Comparison of ENCODE assay signal across 8 cellular contexts in the genomic region with DNA sequence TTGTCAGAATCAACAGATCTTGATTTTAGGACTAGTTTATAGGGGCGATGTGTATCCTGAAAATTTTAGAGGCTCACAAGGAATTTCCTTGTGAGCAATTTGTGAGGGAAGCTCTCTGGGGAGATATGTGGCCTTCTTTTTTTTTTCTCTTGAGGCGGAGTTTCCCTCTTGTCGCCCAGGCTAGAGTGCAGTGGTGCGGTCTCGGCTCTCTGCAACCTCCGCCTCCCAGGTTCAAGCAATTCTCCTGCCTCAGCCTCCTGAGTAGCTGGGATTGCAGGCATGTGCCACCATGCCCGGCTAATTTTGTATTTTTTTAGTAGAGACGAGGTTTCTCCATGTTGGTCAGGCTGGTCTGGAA. TPM values are rescaled to one million over a fixed set of nuclear protein-coding genes. Genes with fewer than 3 reads are reported as not detected.
A peak's percentile ranks its signal among the peaks of the same experiment; 100 is the strongest.
DNase-seq lines count a peak whose midpoint lies in the region; ATAC-seq and TF ChIP-seq lines count a peak whose summit lies in the region.
"Not testable (repeated sequence)": the region's sequence is repeated elsewhere in the genome, so short reads cannot be mapped to it uniquely, and the experiment has no call there.

No MANE protein-coding gene starts in this region.

- not testable (repeated sequence) for H3K9me3 ChIP-seq in BLaER1; HAP-1; OCI-LY3 (ENCODE audit: insufficient read depth, low read length); esophagus muscularis mucosa; naive thymus-derived CD4-positive, alpha-beta T cell (ENCODE audit: control insufficient read depth in 2 of 3, low read length in 3 of 3)

- H3K9ac ChIP-seq in BLaER1, result peak overlapping the region; percentile 98; the same call in 1 of the 2 replicates
- H3K9ac ChIP-seq in OCI-LY3 (ENCODE audit: low read length), result not testable (repeated sequence)

- TF ChIP-seq CTCF in OCI-LY3 (IDR thresholded peaks at IDR 0.05; ENCODE audit: low read depth, low read length); esophagus muscularis mucosa (IDR thresholded peaks at IDR 0.05): not testable (repeated sequence)

- H3K4me3 Mint-ChIP-seq in activated CD4-positive, alpha-beta T cell treated with anti-CD3 and anti-CD28 coated beads, Interleukin-2, amount 10 ng/mL, durations not matched to agents 24 days and 14 days, result peak overlapping the region; percentile 97
- H3K4me3 Mint-ChIP-seq in activated naive CD8-positive, alpha-beta T cell treated with anti-CD3 and anti-CD28 coated beads, Interleukin-2, amount 50 U/mL, for 24 hours, result peak overlapping the region; percentile 96
- peak overlapping the region; percentile 58 to 98 (median 96) for H3K4me3 Mint-ChIP-seq in naive thymus-derived CD4-positive, alpha-beta T cell
- peak overlapping the region; percentile 98 for H3K4me3 Mint-ChIP-seq in stimulated activated naive B cell treated with anti-CD40 and anti-IgM and Interleukin-4, amounts not matched to agents 10 μg/mL and 1 μg/mL and 100 μg/mL, for 72 hours

- H3K4me3 ChIP-seq in BLaER1, result peak overlapping the region; percentile 85
- peak overlapping the region; percentile 66 for H3K4me3 ChIP-seq in HAP-1
- peak overlapping the region; percentile 93 for H3K4me3 ChIP-seq in OCI-LY3 (ENCODE audit: low read length)
- H3K4me3 ChIP-seq in esophagus muscularis mucosa, result peak overlapping the region in 3 of 4 donors; percentile 75 to 91 (median 88)
- H3K4me3 ChIP-seq in naive thymus-derived CD4-positive, alpha-beta T cell (ENCODE audit: low read length), result not testable (repeated sequence)

- 0 out of 2 replicates have a peak, but pooled peaks cover 19% of the 10 kb centered on the region for H4K20me1 ChIP-seq in BLaER1
- H4K20me1 ChIP-seq in OCI-LY3 (ENCODE audit: insufficient read depth, low read length), result not testable (repeated sequence)

- not testable (repeated sequence) for TF ChIP-seq EP300 in esophagus muscularis mucosa (IDR thresholded peaks at IDR 0.05)

- CTCF ChIA-PET in naive thymus-derived CD4-positive, alpha-beta T cell (lab: Charles Lee), result interaction anchor here (0.6 to 1.4 kb wide), 4 partner anchors 9 to 752 kb away, joined by 3 to 4 read pairs (median 3); no protein-coding TSS in a partner anchor

- not testable (repeated sequence) for TF ChIP-seq POLR2A in esophagus muscularis mucosa (IDR thresholded peaks at IDR 0.05; ENCODE audit: low read depth)

- not testable (repeated sequence) for H3K27ac Mint-ChIP-seq in activated CD4-positive, alpha-beta T cell treated with anti-CD3 and anti-CD28 coated beads, Interleukin-2, amount 10 ng/mL, durations not matched to agents 24 days and 14 days
- peak overlapping the region; percentile 95 for H3K27ac Mint-ChIP-seq in activated naive CD8-positive, alpha-beta T cell treated with anti-CD3 and anti-CD28 coated beads, Interleukin-2, amount 50 U/mL, for 24 hours
- peak overlapping the region in 5 of 9 donors; percentile 5 to 99 (median 94) for H3K27ac Mint-ChIP-seq in naive thymus-derived CD4-positive, alpha-beta T cell
- H3K27ac Mint-ChIP-seq in stimulated activated naive B cell treated with anti-CD40 and anti-IgM and Interleukin-4, amounts not matched to agents 10 μg/mL and 1 μg/mL and 100 μg/mL, for 72 hours, result peak overlapping the region; percentile 62

- POLR2A ChIA-PET in naive thymus-derived CD4-positive, alpha-beta T cell (lab: Charles Lee), result interaction anchor here (0.6 to 2.3 kb wide), 4 partner anchors 11 to 54 kb away, joined by 3 to 14 read pairs (median 8); partner anchors contain the start of genes GGA3, MRPS7 and SUMO2

- H3K27ac ChIP-seq in BLaER1; OCI-LY3 (ENCODE audit: low read length); esophagus muscularis mucosa (replicated peaks in 1 of 4): not testable (repeated sequence)
- peak overlapping the region; percentile 21 for H3K27ac ChIP-seq in naive thymus-derived CD4-positive, alpha-beta T cell (ENCODE audit: low read depth, low read length)

- not testable (repeated sequence) for H3K4me1 Mint-ChIP-seq in activated CD4-positive, alpha-beta T cell treated with anti-CD3 and anti-CD28 coated beads, Interleukin-2, amount 10 ng/mL, durations not matched to agents 24 days and 14 days
- H3K4me1 Mint-ChIP-seq in activated naive CD8-positive, alpha-beta T cell treated with anti-CD3 and anti-CD28 coated beads, Interleukin-2, amount 50 U/mL, for 24 hours, result peaks cover 27% of the 10 kb centered on the region
- peaks cover 10 to 41% (median 20%) of the 10 kb centered on the region in 7 donors for H3K4me1 Mint-ChIP-seq in naive thymus-derived CD4-positive, alpha-beta T cell
- H3K4me1 Mint-ChIP-seq in stimulated activated naive B cell treated with anti-CD40 and anti-IgM and Interleukin-4, amounts not matched to agents 10 μg/mL and 1 μg/mL and 100 μg/mL, for 72 hours, result peaks cover 10 to 22% of the 10 kb centered on the region in 2 donors

- H3K36me3 ChIP-seq in BLaER1 (peaks cover 43% of the 10 kb centered on the region), HAP-1 (replicated peaks) (peaks cover 29% of the 10 kb centered on the region), OCI-LY3 (replicated peaks; ENCODE audit: low read depth, low read length) (peaks cover 22% of the 10 kb centered on the region), esophagus muscularis mucosa (peaks cover 21 to 37% (median 29%) of the 10 kb centered on the region in 4 donors)
- H3K36me3 ChIP-seq in naive thymus-derived CD4-positive, alpha-beta T cell (ENCODE audit: control insufficient read depth in 2 of 3, insufficient read depth in 3 of 3, low read length in 3 of 3), result peaks cover 1 to 44% (median 4%) of the 10 kb centered on the region in 3 experiments

- not testable (repeated sequence) for H2AFZ ChIP-seq in OCI-LY3 (ENCODE audit: low read depth, low read length)

- peaks cover 58% of the 10 kb centered on the region for H3K79me2 ChIP-seq in OCI-LY3 (ENCODE audit: low read length)

- not testable (repeated sequence) for H3K27me3 Mint-ChIP-seq in activated CD4-positive, alpha-beta T cell treated with anti-CD3 and anti-CD28 coated beads, Interleukin-2, amount 10 ng/mL, durations not matched to agents 24 days and 14 days; activated naive CD8-positive, alpha-beta T cell treated with anti-CD3 and anti-CD28 coated beads, Interleukin-2, amount 50 U/mL, for 24 hours; naive thymus-derived CD4-positive, alpha-beta T cell; stimulated activated naive B cell treated with anti-CD40 and anti-IgM and Interleukin-4, amounts not matched to agents 10 μg/mL and 1 μg/mL and 100 μg/mL, for 72 hours

- in situ Hi-C loops in HAP-1 (cut with MboI; ENCODE audit: low sequenced_read_pairs), result not testable (repeated sequence)

- ATAC-seq in activated naive CD8-positive, alpha-beta T cell treated with anti-CD3 and anti-CD28 coated beads, Interleukin-2, amount 50 U/mL, for 24 hours; naive thymus-derived CD4-positive, alpha-beta T cell; stimulated activated naive B cell treated with anti-CD40 and anti-IgM and Interleukin-4, amounts not matched to agents 10 μg/mL and 1 μg/mL and 100 μg/mL, for 72 hours (replicated peaks): not testable (repeated sequence)

- intact Hi-C loops in activated CD4-positive, alpha-beta T cell treated with anti-CD3 and anti-CD28 coated beads, Interleukin-2, amount 10 ng/mL, durations not matched to agents 24 days and 14 days (cut with micrococcal nuclease), result loop anchor here (5.0 kb wide), 1 partner anchor 140 kb away; no protein-coding TSS in a partner anchor
- intact Hi-C loops in esophagus muscularis mucosa (cut with DNase I); naive thymus-derived CD4-positive, alpha-beta T cell (cut with micrococcal nuclease): not testable (repeated sequence)

- not testable (repeated sequence) for DNase-seq in HAP-1 (ENCODE audit: low spot score in 2 of 2); activated CD4-positive, alpha-beta T cell treated with anti-CD3 and anti-CD28 coated beads, Interleukin-2, amount 10 ng/mL, durations not matched to agents 24 days and 14 days; activated naive CD8-positive, alpha-beta T cell treated with anti-CD3 and anti-CD28 coated beads, Interleukin-2, amount 50 U/mL, for 24 hours; esophagus muscularis mucosa (ENCODE audit: extremely low spot score); naive thymus-derived CD4-positive, alpha-beta T cell; stimulated activated naive B cell treated with anti-CD40 and anti-IgM and Interleukin-4, amounts not matched to agents 10 μg/mL and 1 μg/mL and 100 μg/mL, for 72 hours

- H3K27me3 ChIP-seq in BLaER1; HAP-1 (ENCODE audit: low read depth); OCI-LY3 (ENCODE audit: low read depth, low read length); esophagus muscularis mucosa; naive thymus-derived CD4-positive, alpha-beta T cell (ENCODE audit: control insufficient read depth in 2 of 2, insufficient read depth in 2 of 2, low read length in 2 of 2): not testable (repeated sequence)

- H3K4me2 ChIP-seq in BLaER1, result peak overlapping the region; percentile 97
- peak overlapping the region; percentile 97 for H3K4me2 ChIP-seq in OCI-LY3 (ENCODE audit: low read length)

- H3K4me1 ChIP-seq in BLaER1 (peaks cover 30% of the 10 kb centered on the region), esophagus muscularis mucosa (peaks cover 19 to 36% (median 28%) of the 10 kb centered on the region in 4 donors)
- not testable (repeated sequence) for H3K4me1 ChIP-seq in HAP-1; OCI-LY3 (ENCODE audit: low read length); naive thymus-derived CD4-positive, alpha-beta T cell (ENCODE audit: control insufficient read depth in 2 of 2, insufficient read depth in 2 of 2, low read length in 2 of 2)

- not testable (repeated sequence) for H3K9me3 Mint-ChIP-seq in activated CD4-positive, alpha-beta T cell treated with anti-CD3 and anti-CD28 coated beads, Interleukin-2, amount 10 ng/mL, durations not matched to agents 24 days and 14 days; activated naive CD8-positive, alpha-beta T cell treated with anti-CD3 and anti-CD28 coated beads, Interleukin-2, amount 50 U/mL, for 24 hours; naive thymus-derived CD4-positive, alpha-beta T cell; stimulated activated naive B cell treated with anti-CD40 and anti-IgM and Interleukin-4, amounts not matched to agents 10 μg/mL and 1 μg/mL and 100 μg/mL, for 72 hours

- WGBS in esophagus muscularis mucosa, result 81% methylated on average over 8 of the region's 8 CpGs

- peaks cover 24% of the 10 kb centered on the region for H3K36me3 Mint-ChIP-seq in activated CD4-positive, alpha-beta T cell treated with anti-CD3 and anti-CD28 coated beads, Interleukin-2, amount 10 ng/mL, durations not matched to agents 24 days and 14 days (ENCODE audit: low read depth)
- peaks cover 29% of the 10 kb centered on the region for H3K36me3 Mint-ChIP-seq in activated naive CD8-positive, alpha-beta T cell treated with anti-CD3 and anti-CD28 coated beads, Interleukin-2, amount 50 U/mL, for 24 hours (ENCODE audit: low read depth)
- peaks cover 5 to 18% (median 10%) of the 10 kb centered on the region in 5 donors for H3K36me3 Mint-ChIP-seq in naive thymus-derived CD4-positive, alpha-beta T cell
- not testable (repeated sequence) for H3K36me3 Mint-ChIP-seq in stimulated activated naive B cell treated with anti-CD40 and anti-IgM and Interleukin-4, amounts not matched to agents 10 μg/mL and 1 μg/mL and 100 μg/mL, for 72 hours

RNA-seq across cellular contexts. Expression of gene NUP85, which starts 1.6 kb away (rescaled TPM):
- 125 and 136 TPM in 2 replicates for total RNA-seq in activated CD4-positive, alpha-beta T cell treated with anti-CD3 and anti-CD28 coated beads, Interleukin-2, amount 10 ng/mL, durations not matched to agents 24 days and 14 days
- 10 to 100 TPM; 20.4 to 32.4 (median 23.3) TPM for total RNA-seq in esophagus muscularis mucosa
- total RNA-seq in naive thymus-derived CD4-positive, alpha-beta T cell, result 100 to 1,000 TPM in 2 of 5 experiments, 10 to 100 TPM in 3; 96.3 to 143 (median 99.2) TPM
- 10 to 100 TPM; 21.0 to 57.3 TPM for polyA plus RNA-seq in naive thymus-derived CD4-positive, alpha-beta T cell

RNA-seq across cellular contexts. Expression of gene SUMO2, which starts 24.3 kb away (rescaled TPM):
- total RNA-seq in activated CD4-positive, alpha-beta T cell treated with anti-CD3 and anti-CD28 coated beads, Interleukin-2, amount 10 ng/mL, durations not matched to agents 24 days and 14 days, result 658 and 659 TPM in 2 replicates
- total RNA-seq in esophagus muscularis mucosa, result 100 to 1,000 TPM in 1 of 4 donors, 10 to 100 TPM in 3; 64.4 to 101 (median 80.0) TPM
- total RNA-seq in naive thymus-derived CD4-positive, alpha-beta T cell, result 100 to 1,000 TPM; 201 to 494 (median 247) TPM
- polyA plus RNA-seq in naive thymus-derived CD4-positive, alpha-beta T cell, result 100 to 1,000 TPM; 173 to 357 TPM

RNA-seq across cellular contexts. Expression of gene JPT1, which starts 52.7 kb away (rescaled TPM):
- total RNA-seq in activated CD4-positive, alpha-beta T cell treated with anti-CD3 and anti-CD28 coated beads, Interleukin-2, amount 10 ng/mL, durations not matched to agents 24 days and 14 days, result 271 and 292 TPM in 2 replicates
- 10 to 100 TPM in 3 of 4 donors, 1 to 10 TPM in 1; 5.4 to 24.2 (median 18.4) TPM for total RNA-seq in esophagus muscularis mucosa
- 100 to 1,000 TPM in 1 of 5 experiments, 10 to 100 TPM in 4; 12.3 to 227 (median 29.3) TPM for total RNA-seq in naive thymus-derived CD4-positive, alpha-beta T cell
- 10 to 100 TPM; 70.0 to 72.3 TPM for polyA plus RNA-seq in naive thymus-derived CD4-positive, alpha-beta T cell

RNA-seq across cellular contexts. Expression of gene GGA3, which starts 54.4 kb away (rescaled TPM):
- 84.2 and 86.9 TPM in 2 replicates for total RNA-seq in activated CD4-positive, alpha-beta T cell treated with anti-CD3 and anti-CD28 coated beads, Interleukin-2, amount 10 ng/mL, durations not matched to agents 24 days and 14 days
- total RNA-seq in esophagus muscularis mucosa, result 10 to 100 TPM; 14.6 to 31.4 (median 21.2) TPM
- 100 to 1,000 TPM in 2 of 5 experiments, 10 to 100 TPM in 3; 79.6 to 128 (median 87.4) TPM for total RNA-seq in naive thymus-derived CD4-positive, alpha-beta T cell
- 10 to 100 TPM; 13.2 to 27.4 TPM for polyA plus RNA-seq in naive thymus-derived CD4-positive, alpha-beta T cell

RNA-seq across cellular contexts. Expression of gene MRPS7, which starts 54.6 kb away (rescaled TPM):
- total RNA-seq in activated CD4-positive, alpha-beta T cell treated with anti-CD3 and anti-CD28 coated beads, Interleukin-2, amount 10 ng/mL, durations not matched to agents 24 days and 14 days, result 121 and 127 TPM in 2 replicates
- total RNA-seq in esophagus muscularis mucosa, result 10 to 100 TPM; 37.8 to 40.6 (median 39.1) TPM
- 10 to 100 TPM; 29.2 to 70.1 (median 34.4) TPM for total RNA-seq in naive thymus-derived CD4-positive, alpha-beta T cell
- polyA plus RNA-seq in naive thymus-derived CD4-positive, alpha-beta T cell, result 100 to 1,000 TPM; 129 to 135 TPM
